Comparison of ENCODE assay signal across 2 cellular contexts in the genomic region with DNA sequence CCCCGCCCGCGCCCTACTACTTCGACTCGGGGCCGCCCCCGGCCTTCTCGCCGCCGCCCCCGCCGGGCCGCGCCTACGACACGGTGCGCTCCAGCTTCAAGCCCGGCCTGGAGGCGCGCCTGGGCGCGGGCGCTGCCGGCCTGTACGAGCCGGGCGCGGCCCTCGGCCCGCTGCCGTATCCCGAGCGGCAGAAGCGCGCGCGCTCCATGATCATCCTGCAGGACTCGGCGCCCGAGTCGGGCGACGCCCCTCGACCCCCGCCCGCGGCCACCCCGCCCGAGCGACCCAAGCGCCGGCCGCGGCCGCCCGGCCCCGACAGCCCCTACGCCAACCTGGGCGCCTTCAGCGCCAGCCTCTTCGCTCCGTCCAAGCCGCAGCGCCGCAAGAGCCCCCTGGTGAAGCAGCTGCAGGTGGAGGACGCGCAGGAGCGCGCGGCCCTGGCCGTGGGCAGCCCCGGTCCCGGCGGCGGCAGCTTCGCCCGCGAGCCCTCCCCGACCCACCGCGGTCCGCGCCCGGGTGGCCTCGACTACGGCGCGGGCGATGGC.
TF ChIP-seq lines count a peak whose summit lies in the region.

No MANE protein-coding gene starts in this region.

TF ChIP-seq in GM23338, 12 proteins besides CTCF, POLR2A, EP300 and RAD21 (continues in another document):
- TF ChIP-seq ZNF331 (CRISPR knock-in tag; IDR thresholded peaks at IDR 0.05; ENCODE audit: low read depth) (no peak), STAT1 (IDR thresholded peaks at IDR 0.05; ENCODE audit: unreplicated experiment) (no peak), POLR2AphosphoS5 (IDR thresholded peaks at IDR 0.05; ENCODE audit: low read depth) (no peak), JUNB (IDR thresholded peaks at IDR 0.05; ENCODE audit: unreplicated experiment) (no peak), EZH2phosphoT487 (IDR thresholded peaks at IDR 0.05; ENCODE audit: unreplicated experiment) (no peak), CREB1 (CRISPR knock-in tag; IDR thresholded peaks at IDR 0.05; ENCODE audit: low read depth) (no peak), ZNF114 (CRISPR knock-in tag; IDR thresholded peaks at IDR 0.05) (no peak), EZH2 (IDR thresholded peaks at IDR 0.05; ENCODE audit: low read depth, unreplicated experiment) (no peak)
- TF ChIP-seq, protein P1, sequence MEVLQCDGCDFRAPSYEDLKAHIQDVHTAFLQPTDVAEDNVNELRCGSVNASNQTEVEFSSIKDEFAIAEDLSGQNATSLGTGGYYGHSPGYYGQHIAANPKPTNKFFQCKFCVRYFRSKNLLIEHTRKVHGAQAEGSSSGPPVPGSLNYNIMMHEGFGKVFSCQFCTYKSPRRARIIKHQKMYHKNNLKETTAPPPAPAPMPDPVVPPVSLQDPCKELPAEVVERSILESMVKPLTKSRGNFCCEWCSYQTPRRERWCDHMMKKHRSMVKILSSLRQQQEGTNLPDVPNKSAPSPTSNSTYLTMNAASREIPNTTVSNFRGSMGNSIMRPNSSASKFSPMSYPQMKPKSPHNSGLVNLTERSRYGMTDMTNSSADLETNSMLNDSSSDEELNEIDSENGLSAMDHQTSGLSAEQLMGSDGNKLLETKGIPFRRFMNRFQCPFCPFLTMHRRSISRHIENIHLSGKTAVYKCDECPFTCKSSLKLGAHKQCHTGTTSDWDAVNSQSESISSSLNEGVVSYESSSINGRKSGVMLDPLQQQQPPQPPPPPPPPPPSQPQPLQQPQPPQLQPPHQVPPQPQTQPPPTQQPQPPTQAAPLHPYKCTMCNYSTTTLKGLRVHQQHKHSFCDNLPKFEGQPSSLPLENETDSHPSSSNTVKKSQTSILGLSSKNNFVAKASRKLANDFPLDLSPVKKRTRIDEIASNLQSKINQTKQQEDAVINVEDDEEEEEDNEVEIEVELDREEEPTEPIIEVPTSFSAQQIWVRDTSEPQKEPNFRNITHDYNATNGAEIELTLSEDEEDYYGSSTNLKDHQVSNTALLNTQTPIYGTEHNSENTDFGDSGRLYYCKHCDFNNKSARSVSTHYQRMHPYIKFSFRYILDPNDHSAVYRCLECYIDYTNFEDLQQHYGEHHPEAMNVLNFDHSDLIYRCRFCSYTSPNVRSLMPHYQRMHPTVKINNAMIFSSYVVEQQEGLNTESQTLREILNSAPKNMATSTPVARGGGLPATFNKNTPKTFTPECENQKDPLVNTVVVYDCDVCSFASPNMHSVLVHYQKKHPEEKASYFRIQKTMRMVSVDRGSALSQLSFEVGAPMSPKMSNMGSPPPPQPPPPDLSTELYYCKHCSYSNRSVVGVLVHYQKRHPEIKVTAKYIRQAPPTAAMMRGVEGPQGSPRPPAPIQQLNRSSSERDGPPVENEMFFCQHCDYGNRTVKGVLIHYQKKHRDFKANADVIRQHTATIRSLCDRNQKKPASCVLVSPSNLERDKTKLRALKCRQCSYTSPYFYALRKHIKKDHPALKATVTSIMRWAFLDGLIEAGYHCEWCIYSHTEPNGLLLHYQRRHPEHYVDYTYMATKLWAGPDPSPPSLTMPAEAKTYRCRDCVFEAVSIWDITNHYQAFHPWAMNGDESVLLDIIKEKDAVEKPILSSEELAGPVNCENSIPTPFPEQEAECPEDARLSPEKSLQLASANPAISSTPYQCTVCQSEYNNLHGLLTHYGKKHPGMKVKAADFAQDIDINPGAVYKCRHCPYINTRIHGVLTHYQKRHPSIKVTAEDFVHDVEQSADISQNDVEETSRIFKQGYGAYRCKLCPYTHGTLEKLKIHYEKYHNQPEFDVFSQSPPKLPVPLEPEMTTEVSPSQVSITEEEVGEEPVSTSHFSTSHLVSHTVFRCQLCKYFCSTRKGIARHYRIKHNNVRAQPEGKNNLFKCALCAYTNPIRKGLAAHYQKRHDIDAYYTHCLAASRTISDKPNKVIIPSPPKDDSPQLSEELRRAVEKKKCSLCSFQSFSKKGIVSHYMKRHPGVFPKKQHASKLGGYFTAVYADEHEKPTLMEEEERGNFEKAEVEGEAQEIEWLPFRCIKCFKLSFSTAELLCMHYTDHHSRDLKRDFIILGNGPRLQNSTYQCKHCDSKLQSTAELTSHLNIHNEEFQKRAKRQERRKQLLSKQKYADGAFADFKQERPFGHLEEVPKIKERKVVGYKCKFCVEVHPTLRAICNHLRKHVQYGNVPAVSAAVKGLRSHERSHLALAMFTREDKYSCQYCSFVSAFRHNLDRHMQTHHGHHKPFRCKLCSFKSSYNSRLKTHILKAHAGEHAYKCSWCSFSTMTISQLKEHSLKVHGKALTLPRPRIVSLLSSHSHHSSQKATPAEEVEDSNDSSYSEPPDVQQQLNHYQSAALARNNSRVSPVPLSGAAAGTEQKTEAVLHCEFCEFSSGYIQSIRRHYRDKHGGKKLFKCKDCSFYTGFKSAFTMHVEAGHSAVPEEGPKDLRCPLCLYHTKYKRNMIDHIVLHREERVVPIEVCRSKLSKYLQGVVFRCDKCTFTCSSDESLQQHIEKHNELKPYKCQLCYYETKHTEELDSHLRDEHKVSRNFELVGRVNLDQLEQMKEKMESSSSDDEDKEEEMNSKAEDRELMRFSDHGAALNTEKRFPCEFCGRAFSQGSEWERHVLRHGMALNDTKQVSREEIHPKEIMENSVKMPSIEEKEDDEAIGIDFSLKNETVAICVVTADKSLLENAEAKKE (CRISPR knock-in tag; IDR thresholded peaks at IDR 0.05): no peak
- TF ChIP-seq, protein P2, sequence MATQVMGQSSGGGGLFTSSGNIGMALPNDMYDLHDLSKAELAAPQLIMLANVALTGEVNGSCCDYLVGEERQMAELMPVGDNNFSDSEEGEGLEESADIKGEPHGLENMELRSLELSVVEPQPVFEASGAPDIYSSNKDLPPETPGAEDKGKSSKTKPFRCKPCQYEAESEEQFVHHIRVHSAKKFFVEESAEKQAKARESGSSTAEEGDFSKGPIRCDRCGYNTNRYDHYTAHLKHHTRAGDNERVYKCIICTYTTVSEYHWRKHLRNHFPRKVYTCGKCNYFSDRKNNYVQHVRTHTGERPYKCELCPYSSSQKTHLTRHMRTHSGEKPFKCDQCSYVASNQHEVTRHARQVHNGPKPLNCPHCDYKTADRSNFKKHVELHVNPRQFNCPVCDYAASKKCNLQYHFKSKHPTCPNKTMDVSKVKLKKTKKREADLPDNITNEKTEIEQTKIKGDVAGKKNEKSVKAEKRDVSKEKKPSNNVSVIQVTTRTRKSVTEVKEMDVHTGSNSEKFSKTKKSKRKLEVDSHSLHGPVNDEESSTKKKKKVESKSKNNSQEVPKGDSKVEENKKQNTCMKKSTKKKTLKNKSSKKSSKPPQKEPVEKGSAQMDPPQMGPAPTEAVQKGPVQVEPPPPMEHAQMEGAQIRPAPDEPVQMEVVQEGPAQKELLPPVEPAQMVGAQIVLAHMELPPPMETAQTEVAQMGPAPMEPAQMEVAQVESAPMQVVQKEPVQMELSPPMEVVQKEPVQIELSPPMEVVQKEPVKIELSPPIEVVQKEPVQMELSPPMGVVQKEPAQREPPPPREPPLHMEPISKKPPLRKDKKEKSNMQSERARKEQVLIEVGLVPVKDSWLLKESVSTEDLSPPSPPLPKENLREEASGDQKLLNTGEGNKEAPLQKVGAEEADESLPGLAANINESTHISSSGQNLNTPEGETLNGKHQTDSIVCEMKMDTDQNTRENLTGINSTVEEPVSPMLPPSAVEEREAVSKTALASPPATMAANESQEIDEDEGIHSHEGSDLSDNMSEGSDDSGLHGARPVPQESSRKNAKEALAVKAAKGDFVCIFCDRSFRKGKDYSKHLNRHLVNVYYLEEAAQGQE (IDR thresholded peaks at IDR 0.05; ENCODE audit: unreplicated experiment): no peak

TF ChIP-seq in WTC11, 78 proteins besides CTCF, POLR2A, EP300 and RAD21:
- TF ChIP-seq ZNF263 (CRISPR knock-in tag; IDR thresholded peaks at IDR 0.05; ENCODE audit: low read depth) (no peak), NR2C2 (CRISPR knock-in tag; IDR thresholded peaks at IDR 0.05) (no peak), RELA (CRISPR knock-in tag; IDR thresholded peaks at IDR 0.05; ENCODE audit: borderline replicate concordance) (no peak)
- TF ChIP-seq, protein P3, sequence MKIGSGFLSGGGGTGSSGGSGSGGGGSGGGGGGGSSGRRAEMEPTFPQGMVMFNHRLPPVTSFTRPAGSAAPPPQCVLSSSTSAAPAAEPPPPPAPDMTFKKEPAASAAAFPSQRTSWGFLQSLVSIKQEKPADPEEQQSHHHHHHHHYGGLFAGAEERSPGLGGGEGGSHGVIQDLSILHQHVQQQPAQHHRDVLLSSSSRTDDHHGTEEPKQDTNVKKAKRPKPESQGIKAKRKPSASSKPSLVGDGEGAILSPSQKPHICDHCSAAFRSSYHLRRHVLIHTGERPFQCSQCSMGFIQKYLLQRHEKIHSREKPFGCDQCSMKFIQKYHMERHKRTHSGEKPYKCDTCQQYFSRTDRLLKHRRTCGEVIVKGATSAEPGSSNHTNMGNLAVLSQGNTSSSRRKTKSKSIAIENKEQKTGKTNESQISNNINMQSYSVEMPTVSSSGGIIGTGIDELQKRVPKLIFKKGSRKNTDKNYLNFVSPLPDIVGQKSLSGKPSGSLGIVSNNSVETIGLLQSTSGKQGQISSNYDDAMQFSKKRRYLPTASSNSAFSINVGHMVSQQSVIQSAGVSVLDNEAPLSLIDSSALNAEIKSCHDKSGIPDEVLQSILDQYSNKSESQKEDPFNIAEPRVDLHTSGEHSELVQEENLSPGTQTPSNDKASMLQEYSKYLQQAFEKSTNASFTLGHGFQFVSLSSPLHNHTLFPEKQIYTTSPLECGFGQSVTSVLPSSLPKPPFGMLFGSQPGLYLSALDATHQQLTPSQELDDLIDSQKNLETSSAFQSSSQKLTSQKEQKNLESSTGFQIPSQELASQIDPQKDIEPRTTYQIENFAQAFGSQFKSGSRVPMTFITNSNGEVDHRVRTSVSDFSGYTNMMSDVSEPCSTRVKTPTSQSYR (CRISPR knock-in tag; IDR thresholded peaks at IDR 0.05): no peak
- TF ChIP-seq, protein P4, sequence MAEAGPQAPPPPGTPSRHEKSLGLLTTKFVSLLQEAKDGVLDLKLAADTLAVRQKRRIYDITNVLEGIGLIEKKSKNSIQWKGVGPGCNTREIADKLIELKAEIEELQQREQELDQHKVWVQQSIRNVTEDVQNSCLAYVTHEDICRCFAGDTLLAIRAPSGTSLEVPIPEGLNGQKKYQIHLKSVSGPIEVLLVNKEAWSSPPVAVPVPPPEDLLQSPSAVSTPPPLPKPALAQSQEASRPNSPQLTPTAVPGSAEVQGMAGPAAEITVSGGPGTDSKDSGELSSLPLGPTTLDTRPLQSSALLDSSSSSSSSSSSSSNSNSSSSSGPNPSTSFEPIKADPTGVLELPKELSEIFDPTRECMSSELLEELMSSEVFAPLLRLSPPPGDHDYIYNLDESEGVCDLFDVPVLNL (CRISPR knock-in tag; IDR thresholded peaks at IDR 0.05; ENCODE audit: borderline replicate concordance, low read depth): no peak
